In the genomic region with DNA sequence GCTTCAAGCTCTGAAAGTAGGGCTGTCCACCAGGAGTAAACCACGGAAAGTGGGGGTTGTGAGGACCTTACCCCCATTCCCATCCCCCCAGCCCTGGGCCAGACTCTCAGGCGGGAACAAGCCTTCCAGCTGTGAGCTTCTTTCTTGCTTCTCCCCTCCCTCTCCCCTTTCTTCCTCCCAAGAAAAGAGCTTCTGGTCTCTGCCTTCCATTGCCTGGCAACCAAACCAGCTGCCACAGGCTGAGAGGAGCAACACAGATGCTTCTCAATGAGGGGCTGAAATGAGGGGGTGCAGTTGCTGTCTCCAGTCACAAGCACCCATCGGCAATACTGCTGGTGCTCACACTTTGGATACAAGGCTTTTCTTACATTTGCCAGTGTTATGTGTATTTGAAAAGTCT, we compare ENCODE assay signal across 19 cellular contexts.
"Had no signal": no experiment of that assay in that cellular context is flagged by ENCODE, and none has a peak within 500 bp of the region (broad histone marks: within the 10 kb centered on the region; RNA-seq: fewer than 3 reads in every experiment).

No MANE protein-coding gene starts in this region.

- H3K36me3 ChIP-seq: brain microvascular endothelial cell, left ventricle myocardium inferior, vagina, WERI-Rb-1 had no signal

- H3K4me1 ChIP-seq: foreskin keratinocyte, left ventricle myocardium inferior, testis, vagina had no signal

- H3K9me3 ChIP-seq: left ventricle myocardium inferior, testis, vagina had no signal

- H3K27ac ChIP-seq: brain microvascular endothelial cell, foreskin keratinocyte, left ventricle myocardium inferior, testis, vagina, WERI-Rb-1 had no signal

- H3K27me3 ChIP-seq: brain microvascular endothelial cell, foreskin keratinocyte, testis, vagina had no signal

- DNase-seq: activated CD4-positive, alpha-beta T cell treated with anti-CD3 and anti-CD28 coated beads for 1 hour; activated CD4-positive, alpha-beta T cell treated with anti-CD3 and anti-CD28 coated beads, Interleukin-2, amount 50 U/mL, for 1 hour; activated gamma-delta T cell treated with Interleukin-2 at 50 U/mL for 16 hours; activated T-cell treated with anti-CD3 and anti-CD28 coated beads, Interleukin-2, amount 50 U/mL, for 1 hour; aorta; brain microvascular endothelial cell; effector CD4-positive, alpha-beta T cell; erythroblast; foreskin keratinocyte; immature natural killer cell; kidney glomerular epithelial cell; left ventricle myocardium inferior; natural killer cell; stimulated activated CD4-positive, alpha-beta T cell treated with anti-CD3 and anti-CD28 coated beads, Interleukin-15, amount 100 ng/mL, for 24 hours; stimulated activated naive B cell treated with anti-CD40 and anti-IgM and Interleukin-4, amounts not matched to agents 10 μg/mL and 1 μg/mL and 100 μg/mL, for 72 hours; testis; WERI-Rb-1 had no signal

- H3K4me3 ChIP-seq: left ventricle myocardium inferior, smooth muscle cell, testis, vagina had no signal
